Comparison of ENCODE assay signal across 23 cellular contexts in genomic region chr5:179226696-179227095, GRCh38.
A peak's percentile ranks its signal among the peaks of the same experiment; 100 is the strongest.
DNase-seq lines count a peak whose midpoint lies in the region; ATAC-seq and TF ChIP-seq lines count a peak whose summit lies in the region.
"Had no signal": no experiment of that assay in that cellular context is flagged by ENCODE, and none has a peak within 500 bp of the region (broad histone marks: within the 10 kb centered on the region; RNA-seq: fewer than 3 reads in every experiment).

No MANE protein-coding gene starts in this region.

- H3K27ac ChIP-seq in caudate nucleus (ENCODE audit: low read depth, low read length): no peak overlapping the region
- H3K27ac ChIP-seq: 22Rv1, C4-2B, PC-9, SJSA1 had no signal

- H3K9me3 Mint-ChIP-seq in activated CD8-positive, alpha-beta memory T cell treated with anti-CD3 and anti-CD28 coated beads, Interleukin-2, amount 10 ng/mL, durations not matched to agents 7 days and 5 days (ENCODE audit: low read depth): peaks cover 11% of the 10 kb centered on the region
- H3K9me3 Mint-ChIP-seq in nephron: peaks cover 24% of the 10 kb centered on the region

- DNase-seq in activated CD8-positive, alpha-beta memory T cell treated with anti-CD3 and anti-CD28 coated beads, Interleukin-2, amount 50 U/mL, for 48 hours: peak; percentile 10
- no peak for DNase-seq in activated CD8-positive, alpha-beta memory T cell treated with anti-CD3 and anti-CD28 coated beads, Interleukin-2, amount 10 ng/mL, durations not matched to agents 7 days and 5 days
- DNase-seq in choroid plexus epithelial cell (ENCODE audit: low read depth) (peak; percentile 22), posterior vena cava (ENCODE audit: low spot score) (peak; percentile 46), caudate nucleus (lab: John Stamatoyannopoulos, UW) (no peak)
- DNase-seq: CD8-positive, alpha-beta T cell; EL; GDM1; KBM-7; NCI-H1417; NCI-H1694 treated with DMSO at 0.1 percent for 48 hours; NCI-H2081; NCI-H2227 treated with DMSO at 0.1 percent for 48 hours; NCI-H526 treated with DMSO at 0.1 percent for 48 hours; PC-9 had no signal

- TF ChIP-seq CTCF in choroid plexus epithelial cell (conservative IDR thresholded peaks at IDR 0.05; ENCODE audit: low read depth, low read length) (no peak), nephron (IDR thresholded peaks at IDR 0.05; ENCODE audit: unreplicated experiment in 3 of 3) (no peak)

- intact Hi-C loops in posterior vena cava (cut with DNase I): no loop called here

- CTCF ChIA-PET in activated CD8-positive, alpha-beta memory T cell treated with anti-CD3 and anti-CD28 coated beads, Interleukin-2, amount 10 ng/mL, durations not matched to agents 7 days and 5 days (lab: Charles Lee): no interaction called here

- H3K4me1 Mint-ChIP-seq in activated CD8-positive, alpha-beta memory T cell treated with anti-CD3 and anti-CD28 coated beads, Interleukin-2, amount 10 ng/mL, durations not matched to agents 7 days and 5 days: no peaks in the 10 kb centered on the region
- peaks cover 30% of the 10 kb centered on the region for H3K4me1 Mint-ChIP-seq in nephron
- H3K4me1 Mint-ChIP-seq: B cell had no signal

- no peak overlapping the region for H3K4me3 ChIP-seq in choroid plexus epithelial cell (ENCODE audit: low read depth, low read length)
- H3K4me3 ChIP-seq: GM12878, PC-9, SJSA1 had no signal

- ATAC-seq in activated CD8-positive, alpha-beta memory T cell treated with anti-CD3 and anti-CD28 coated beads, Interleukin-2, amount 10 ng/mL, durations not matched to agents 7 days and 5 days: no peak
- ATAC-seq in HG03045 (IDR thresholded peaks at IDR 0.05; ENCODE audit: unreplicated experiment): no peak
- ATAC-seq in GM21619 (IDR thresholded peaks at IDR 0.05; ENCODE audit: unreplicated experiment): no peak
- ATAC-seq: CD8-positive, alpha-beta T cell; GM12878 had no signal

- H3K4me3 Mint-ChIP-seq in activated CD8-positive, alpha-beta memory T cell treated with anti-CD3 and anti-CD28 coated beads, Interleukin-2, amount 10 ng/mL, durations not matched to agents 7 days and 5 days: no peak overlapping the region
- no peak overlapping the region for H3K4me3 Mint-ChIP-seq in nephron
- H3K4me3 Mint-ChIP-seq: B cell; CD8-positive, alpha-beta T cell had no signal

- H3K27me3 Mint-ChIP-seq in activated CD8-positive, alpha-beta memory T cell treated with anti-CD3 and anti-CD28 coated beads, Interleukin-2, amount 10 ng/mL, durations not matched to agents 7 days and 5 days: no peaks in the 10 kb centered on the region
- peaks cover 14% of the 10 kb centered on the region for H3K27me3 Mint-ChIP-seq in nephron (ENCODE audit: low read depth)
- H3K27me3 Mint-ChIP-seq: B cell had no signal

- no peaks in the 10 kb centered on the region for H3K36me3 Mint-ChIP-seq in activated CD8-positive, alpha-beta memory T cell treated with anti-CD3 and anti-CD28 coated beads, Interleukin-2, amount 10 ng/mL, durations not matched to agents 7 days and 5 days
- H3K36me3 Mint-ChIP-seq in nephron (ENCODE audit: low read depth): peaks cover 15% of the 10 kb centered on the region
- H3K36me3 Mint-ChIP-seq: CD8-positive, alpha-beta T cell had no signal

- no peak overlapping the region for H3K27ac Mint-ChIP-seq in activated CD8-positive, alpha-beta memory T cell treated with anti-CD3 and anti-CD28 coated beads, Interleukin-2, amount 10 ng/mL, durations not matched to agents 7 days and 5 days
- peak overlapping the region in 2 of 3 experiments; percentile 32 to 57 for H3K27ac Mint-ChIP-seq in nephron
- H3K27ac Mint-ChIP-seq: B cell; CD8-positive, alpha-beta T cell had no signal

Comparison
In these comparisons a context has a peak if more than half of its experiments do, and no peak if none do; other contexts are left out.
1. DNase-seq: peak in activated CD8-positive, alpha-beta memory T cell treated with anti-CD3 and anti-CD28 coated beads, Interleukin-2, amount 50 U/mL, for 48 hours (single experiment), choroid plexus epithelial cell (single experiment) and posterior vena cava (single experiment); none in activated CD8-positive, alpha-beta memory T cell treated with anti-CD3 and anti-CD28 coated beads, Interleukin-2, amount 10 ng/mL, durations not matched to agents 7 days and 5 days (single experiment) and caudate nucleus (0 of 61).